In the genomic region with DNA sequence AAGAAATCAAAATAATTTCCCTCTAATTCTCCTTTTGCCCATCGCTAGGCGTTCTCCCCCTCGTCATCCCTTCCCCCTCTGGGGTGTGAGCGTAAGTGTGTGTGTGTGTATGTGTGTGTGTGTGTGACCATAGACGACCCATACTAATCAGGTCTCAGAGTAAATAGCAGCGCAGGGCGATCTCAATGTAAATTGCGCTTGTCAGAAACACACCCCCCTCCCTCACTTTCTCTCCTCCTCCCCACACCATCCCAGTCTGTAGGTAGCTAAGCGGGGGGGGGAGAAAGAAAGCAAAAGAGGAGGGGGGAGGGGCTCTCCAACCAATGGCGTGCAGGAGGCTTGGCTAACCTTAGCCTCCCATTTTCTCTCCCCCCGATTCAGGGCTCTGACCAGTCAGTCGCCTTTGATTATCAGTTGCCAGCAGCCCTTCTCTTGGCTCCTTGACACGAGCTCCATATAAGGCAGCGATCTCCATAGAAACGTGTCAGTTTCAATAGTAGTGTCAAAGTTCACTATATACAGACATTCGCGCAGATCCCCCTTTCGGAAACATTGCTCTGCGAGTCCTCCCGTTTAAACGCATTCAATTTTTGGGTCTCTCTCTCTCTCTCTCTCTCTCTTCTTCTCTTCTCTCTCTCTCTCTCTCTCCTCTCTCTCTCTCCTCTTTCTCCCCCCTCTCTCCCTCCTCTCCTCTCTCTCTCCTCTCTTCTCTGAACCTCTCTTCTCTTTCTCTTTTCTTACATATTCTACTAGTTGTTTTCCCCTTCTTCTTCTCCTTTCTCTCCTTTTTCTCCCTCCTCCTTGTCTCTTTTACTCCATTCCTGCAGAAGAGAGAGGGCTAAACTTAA, we compare ENCODE assay signal across 1 cellular context.
TF ChIP-seq lines count a peak whose summit lies in the region.

A gene (plus strand): TSS at position 546 of the 848 bp plus-strand sequence. CDS start 1,802 bp downstream, outside the sequence.

TF ChIP-seq in HEK293, 187 proteins besides CTCF, POLR2A, EP300 and RAD21 (continued from another document and continues in another):
- peak; percentile 97 for TF ChIP-seq KLF8 (tag by site-specific recombination; IDR thresholded peaks at IDR 0.05)
- TF ChIP-seq, protein P1, sequence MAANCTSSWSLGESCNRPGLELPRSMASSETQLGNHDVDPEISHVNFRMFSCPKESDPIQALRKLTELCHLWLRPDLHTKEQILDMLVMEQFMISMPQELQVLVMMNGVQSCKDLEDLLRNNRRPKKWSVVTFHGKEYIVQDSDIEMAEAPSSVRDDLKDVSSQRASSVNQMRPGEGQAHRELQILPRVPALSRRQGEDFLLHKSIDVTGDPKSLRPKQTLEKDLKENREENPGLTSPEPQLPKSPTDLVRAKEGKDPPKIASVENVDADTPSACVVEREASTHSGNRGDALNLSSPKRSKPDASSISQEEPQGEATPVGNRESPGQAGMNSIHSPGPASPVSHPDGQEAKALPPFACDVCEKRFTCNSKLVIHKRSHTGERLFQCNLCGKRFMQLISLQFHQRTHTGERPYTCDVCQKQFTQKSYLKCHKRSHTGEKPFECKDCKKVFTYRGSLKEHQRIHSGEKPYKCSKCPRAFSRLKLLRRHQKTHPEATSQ (tag by site-specific recombination; IDR thresholded peaks at IDR 0.05) = peak; percentile 75
- no peak for TF ChIP-seq ZNF292 (tag by site-specific recombination; IDR thresholded peaks at IDR 0.05; ENCODE audit: borderline replicate concordance, low read depth)
- peak; percentile 37 for TF ChIP-seq ZNF335 (tag by site-specific recombination; conservative IDR thresholded peaks at IDR 0.05)
- TF ChIP-seq, protein P2, sequence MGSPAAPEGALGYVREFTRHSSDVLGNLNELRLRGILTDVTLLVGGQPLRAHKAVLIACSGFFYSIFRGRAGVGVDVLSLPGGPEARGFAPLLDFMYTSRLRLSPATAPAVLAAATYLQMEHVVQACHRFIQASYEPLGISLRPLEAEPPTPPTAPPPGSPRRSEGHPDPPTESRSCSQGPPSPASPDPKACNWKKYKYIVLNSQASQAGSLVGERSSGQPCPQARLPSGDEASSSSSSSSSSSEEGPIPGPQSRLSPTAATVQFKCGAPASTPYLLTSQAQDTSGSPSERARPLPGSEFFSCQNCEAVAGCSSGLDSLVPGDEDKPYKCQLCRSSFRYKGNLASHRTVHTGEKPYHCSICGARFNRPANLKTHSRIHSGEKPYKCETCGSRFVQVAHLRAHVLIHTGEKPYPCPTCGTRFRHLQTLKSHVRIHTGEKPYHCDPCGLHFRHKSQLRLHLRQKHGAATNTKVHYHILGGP (tag by site-specific recombination; IDR thresholded peaks at IDR 0.05) = peak; percentile 39; the same call in 1 of the 2 replicates
- TF ChIP-seq ZSCAN16 (tag by site-specific recombination; IDR thresholded peaks at IDR 0.05) = peak; percentile 96
- TF ChIP-seq ZNF211 (tag by site-specific recombination; IDR thresholded peaks at IDR 0.05; ENCODE audit: low read depth) = no peak
- 0 out of 2 replicates have a peak, but pooled peaks have one; percentile 64 for TF ChIP-seq ZNF624 (tag by site-specific recombination; IDR thresholded peaks at IDR 0.05)
- no peak for TF ChIP-seq ZNF221 (tag by site-specific recombination; IDR thresholded peaks at IDR 0.05; ENCODE audit: borderline replicate concordance)
- TF ChIP-seq ZNF112 (tag by site-specific recombination; IDR thresholded peaks at IDR 0.05) = no peak
- TF ChIP-seq RBAK (tag by site-specific recombination; IDR thresholded peaks at IDR 0.05) = no peak
- TF ChIP-seq ZNF302 (tag by site-specific recombination; IDR thresholded peaks at IDR 0.05; ENCODE audit: low read depth) = peak; percentile 84; the same call in 1 of the 2 replicates
- TF ChIP-seq ZNF341 (tag by site-specific recombination; IDR thresholded peaks at IDR 0.05; ENCODE audit: low read depth) = peak; percentile 96
- TF ChIP-seq GLI4 (tag by site-specific recombination; IDR thresholded peaks at IDR 0.05) = peak; percentile 96; the same call in 1 of the 2 replicates
- TF ChIP-seq, protein P3, sequence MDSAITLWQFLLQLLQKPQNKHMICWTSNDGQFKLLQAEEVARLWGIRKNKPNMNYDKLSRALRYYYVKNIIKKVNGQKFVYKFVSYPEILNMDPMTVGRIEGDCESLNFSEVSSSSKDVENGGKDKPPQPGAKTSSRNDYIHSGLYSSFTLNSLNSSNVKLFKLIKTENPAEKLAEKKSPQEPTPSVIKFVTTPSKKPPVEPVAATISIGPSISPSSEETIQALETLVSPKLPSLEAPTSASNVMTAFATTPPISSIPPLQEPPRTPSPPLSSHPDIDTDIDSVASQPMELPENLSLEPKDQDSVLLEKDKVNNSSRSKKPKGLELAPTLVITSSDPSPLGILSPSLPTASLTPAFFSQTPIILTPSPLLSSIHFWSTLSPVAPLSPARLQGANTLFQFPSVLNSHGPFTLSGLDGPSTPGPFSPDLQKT (IDR thresholded peaks at IDR 0.05; ENCODE audit: borderline replicate concordance, low read depth, low read length) = no peak
- TF ChIP-seq, protein P4, sequence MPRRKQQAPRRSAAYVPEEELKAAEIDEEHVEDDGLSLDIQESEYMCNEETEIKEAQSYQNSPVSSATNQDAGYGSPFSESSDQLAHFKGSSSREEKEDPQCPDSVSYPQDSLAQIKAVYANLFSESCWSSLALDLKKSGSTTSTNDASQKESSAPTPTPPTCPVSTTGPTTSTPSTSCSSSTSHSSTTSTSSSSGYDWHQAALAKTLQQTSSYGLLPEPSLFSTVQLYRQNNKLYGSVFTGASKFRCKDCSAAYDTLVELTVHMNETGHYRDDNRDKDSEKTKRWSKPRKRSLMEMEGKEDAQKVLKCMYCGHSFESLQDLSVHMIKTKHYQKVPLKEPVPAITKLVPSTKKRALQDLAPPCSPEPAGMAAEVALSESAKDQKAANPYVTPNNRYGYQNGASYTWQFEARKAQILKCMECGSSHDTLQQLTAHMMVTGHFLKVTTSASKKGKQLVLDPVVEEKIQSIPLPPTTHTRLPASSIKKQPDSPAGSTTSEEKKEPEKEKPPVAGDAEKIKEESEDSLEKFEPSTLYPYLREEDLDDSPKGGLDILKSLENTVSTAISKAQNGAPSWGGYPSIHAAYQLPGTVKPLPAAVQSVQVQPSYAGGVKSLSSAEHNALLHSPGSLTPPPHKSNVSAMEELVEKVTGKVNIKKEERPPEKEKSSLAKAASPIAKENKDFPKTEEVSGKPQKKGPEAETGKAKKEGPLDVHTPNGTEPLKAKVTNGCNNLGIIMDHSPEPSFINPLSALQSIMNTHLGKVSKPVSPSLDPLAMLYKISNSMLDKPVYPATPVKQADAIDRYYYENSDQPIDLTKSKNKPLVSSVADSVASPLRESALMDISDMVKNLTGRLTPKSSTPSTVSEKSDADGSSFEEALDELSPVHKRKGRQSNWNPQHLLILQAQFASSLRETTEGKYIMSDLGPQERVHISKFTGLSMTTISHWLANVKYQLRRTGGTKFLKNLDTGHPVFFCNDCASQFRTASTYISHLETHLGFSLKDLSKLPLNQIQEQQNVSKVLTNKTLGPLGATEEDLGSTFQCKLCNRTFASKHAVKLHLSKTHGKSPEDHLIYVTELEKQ (tag by site-specific recombination; IDR thresholded peaks at IDR 0.05; ENCODE audit: borderline replicate concordance) = peak; percentile 99
- TF ChIP-seq, protein P5, sequence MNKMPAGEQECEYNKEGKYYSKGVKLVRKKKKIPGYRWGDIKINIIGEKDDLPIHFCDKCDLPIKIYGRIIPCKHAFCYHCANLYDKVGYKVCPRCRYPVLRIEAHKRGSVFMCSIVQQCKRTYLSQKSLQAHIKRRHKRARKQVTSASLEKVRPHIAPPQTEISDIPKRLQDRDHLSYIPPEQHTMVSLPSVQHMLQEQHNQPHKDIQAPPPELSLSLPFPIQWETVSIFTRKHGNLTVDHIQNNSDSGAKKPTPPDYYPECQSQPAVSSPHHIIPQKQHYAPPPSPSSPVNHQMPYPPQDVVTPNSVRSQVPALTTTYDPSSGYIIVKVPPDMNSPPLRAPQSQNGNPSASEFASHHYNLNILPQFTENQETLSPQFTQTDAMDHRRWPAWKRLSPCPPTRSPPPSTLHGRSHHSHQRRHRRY (tag by site-specific recombination; IDR thresholded peaks at IDR 0.05) = 0 out of 2 replicates have a peak, but pooled peaks have one; percentile 72
- TF ChIP-seq KLF9 (tag by site-specific recombination; IDR thresholded peaks at IDR 0.05; ENCODE audit: low read depth) = peak; percentile 97
- peak; percentile 99 for TF ChIP-seq KLF7 (tag by site-specific recombination; IDR thresholded peaks at IDR 0.05; ENCODE audit: borderline replicate concordance)
- TF ChIP-seq ZNF133 (tag by site-specific recombination; IDR thresholded peaks at IDR 0.05) = 0 out of 2 replicates have a peak, but pooled peaks have one; percentile 23
- no peak for TF ChIP-seq ZNF174 (tag by site-specific recombination; IDR thresholded peaks at IDR 0.05)
- peak; percentile 96 for TF ChIP-seq GFI1B (tag by site-specific recombination; IDR thresholded peaks at IDR 0.05)
- peak; percentile 88 for TF ChIP-seq ZNF629 (tag by site-specific recombination; IDR thresholded peaks at IDR 0.05)
- TF ChIP-seq ZFP37 (tag by site-specific recombination; IDR thresholded peaks at IDR 0.05) = peak; percentile 80; the same call in 1 of the 2 replicates
- TF ChIP-seq ZBTB7A (tag by site-specific recombination; IDR thresholded peaks at IDR 0.05; ENCODE audit: low read depth) = peak; percentile 95
- no peak for TF ChIP-seq ZNF140 (tag by site-specific recombination; IDR thresholded peaks at IDR 0.05)
- TF ChIP-seq, protein P6, sequence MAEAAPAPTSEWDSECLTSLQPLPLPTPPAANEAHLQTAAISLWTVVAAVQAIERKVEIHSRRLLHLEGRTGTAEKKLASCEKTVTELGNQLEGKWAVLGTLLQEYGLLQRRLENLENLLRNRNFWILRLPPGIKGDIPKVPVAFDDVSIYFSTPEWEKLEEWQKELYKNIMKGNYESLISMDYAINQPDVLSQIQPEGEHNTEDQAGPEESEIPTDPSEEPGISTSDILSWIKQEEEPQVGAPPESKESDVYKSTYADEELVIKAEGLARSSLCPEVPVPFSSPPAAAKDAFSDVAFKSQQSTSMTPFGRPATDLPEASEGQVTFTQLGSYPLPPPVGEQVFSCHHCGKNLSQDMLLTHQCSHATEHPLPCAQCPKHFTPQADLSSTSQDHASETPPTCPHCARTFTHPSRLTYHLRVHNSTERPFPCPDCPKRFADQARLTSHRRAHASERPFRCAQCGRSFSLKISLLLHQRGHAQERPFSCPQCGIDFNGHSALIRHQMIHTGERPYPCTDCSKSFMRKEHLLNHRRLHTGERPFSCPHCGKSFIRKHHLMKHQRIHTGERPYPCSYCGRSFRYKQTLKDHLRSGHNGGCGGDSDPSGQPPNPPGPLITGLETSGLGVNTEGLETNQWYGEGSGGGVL (tag by site-specific recombination; IDR thresholded peaks at IDR 0.05) = peak; percentile 99
- peak; percentile 50 for TF ChIP-seq ZNF623 (tag by site-specific recombination; IDR thresholded peaks at IDR 0.05)
- TF ChIP-seq, protein P7, sequence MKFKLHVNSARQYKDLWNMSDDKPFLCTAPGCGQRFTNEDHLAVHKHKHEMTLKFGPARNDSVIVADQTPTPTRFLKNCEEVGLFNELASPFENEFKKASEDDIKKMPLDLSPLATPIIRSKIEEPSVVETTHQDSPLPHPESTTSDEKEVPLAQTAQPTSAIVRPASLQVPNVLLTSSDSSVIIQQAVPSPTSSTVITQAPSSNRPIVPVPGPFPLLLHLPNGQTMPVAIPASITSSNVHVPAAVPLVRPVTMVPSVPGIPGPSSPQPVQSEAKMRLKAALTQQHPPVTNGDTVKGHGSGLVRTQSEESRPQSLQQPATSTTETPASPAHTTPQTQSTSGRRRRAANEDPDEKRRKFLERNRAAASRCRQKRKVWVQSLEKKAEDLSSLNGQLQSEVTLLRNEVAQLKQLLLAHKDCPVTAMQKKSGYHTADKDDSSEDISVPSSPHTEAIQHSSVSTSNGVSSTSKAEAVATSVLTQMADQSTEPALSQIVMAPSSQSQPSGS (tag by site-specific recombination; IDR thresholded peaks at IDR 0.05; ENCODE audit: low read depth) = peak; percentile 78
- TF ChIP-seq ZNF701 (tag by site-specific recombination; IDR thresholded peaks at IDR 0.05) = peak; percentile 86; the same call in 1 of the 2 replicates
- peak; percentile 92 for TF ChIP-seq ZNF843 (tag by site-specific recombination; IDR thresholded peaks at IDR 0.05)
- peak; percentile 68; the same call in 1 of the 2 replicates for TF ChIP-seq ZNF670 (tag by site-specific recombination; IDR thresholded peaks at IDR 0.05; ENCODE audit: low read depth)
- TF ChIP-seq, protein P8, sequence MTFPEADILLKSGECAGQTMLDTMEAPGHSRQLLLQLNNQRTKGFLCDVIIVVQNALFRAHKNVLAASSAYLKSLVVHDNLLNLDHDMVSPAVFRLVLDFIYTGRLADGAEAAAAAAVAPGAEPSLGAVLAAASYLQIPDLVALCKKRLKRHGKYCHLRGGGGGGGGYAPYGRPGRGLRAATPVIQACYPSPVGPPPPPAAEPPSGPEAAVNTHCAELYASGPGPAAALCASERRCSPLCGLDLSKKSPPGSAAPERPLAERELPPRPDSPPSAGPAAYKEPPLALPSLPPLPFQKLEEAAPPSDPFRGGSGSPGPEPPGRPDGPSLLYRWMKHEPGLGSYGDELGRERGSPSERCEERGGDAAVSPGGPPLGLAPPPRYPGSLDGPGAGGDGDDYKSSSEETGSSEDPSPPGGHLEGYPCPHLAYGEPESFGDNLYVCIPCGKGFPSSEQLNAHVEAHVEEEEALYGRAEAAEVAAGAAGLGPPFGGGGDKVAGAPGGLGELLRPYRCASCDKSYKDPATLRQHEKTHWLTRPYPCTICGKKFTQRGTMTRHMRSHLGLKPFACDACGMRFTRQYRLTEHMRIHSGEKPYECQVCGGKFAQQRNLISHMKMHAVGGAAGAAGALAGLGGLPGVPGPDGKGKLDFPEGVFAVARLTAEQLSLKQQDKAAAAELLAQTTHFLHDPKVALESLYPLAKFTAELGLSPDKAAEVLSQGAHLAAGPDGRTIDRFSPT (tag by site-specific recombination; IDR thresholded peaks at IDR 0.05) = peak; percentile 89
- peak; percentile 85 for TF ChIP-seq ZFP69B (tag by site-specific recombination; IDR thresholded peaks at IDR 0.05)
- no peak for TF ChIP-seq ZNF571 (tag by site-specific recombination; IDR thresholded peaks at IDR 0.05)
- peak; percentile 98 for TF ChIP-seq ZSCAN23 (tag by site-specific recombination; IDR thresholded peaks at IDR 0.05)
- TF ChIP-seq TRIM28 (IDR thresholded peaks at IDR 0.05; ENCODE audit: borderline replicate concordance, low read length) = peak; percentile 71
- peak; percentile 75 for TF ChIP-seq ZNF558 (tag by site-specific recombination; IDR thresholded peaks at IDR 0.05)
- TF ChIP-seq ZNF169 (tag by site-specific recombination; IDR thresholded peaks at IDR 0.05) = peak; percentile 79; the same call in 1 of the 2 replicates
- peak; percentile 96 for TF ChIP-seq IKZF3 (tag by site-specific recombination; IDR thresholded peaks at IDR 0.05)
- TF ChIP-seq BCL11A (tag by site-specific recombination; IDR thresholded peaks at IDR 0.05; ENCODE audit: low read depth) = peak; percentile 99
- peak; percentile 93 for TF ChIP-seq KLF16 (tag by site-specific recombination; IDR thresholded peaks at IDR 0.05)
- no peak for TF ChIP-seq ZNF514 (tag by site-specific recombination; IDR thresholded peaks at IDR 0.05)
- no peak for TF ChIP-seq ZNF791 (tag by site-specific recombination; IDR thresholded peaks at IDR 0.05)
- TF ChIP-seq ZNF768 (tag by site-specific recombination; IDR thresholded peaks at IDR 0.05) = no peak
- TF ChIP-seq ZNF239 (tag by site-specific recombination; IDR thresholded peaks at IDR 0.05) = peak; percentile 89; the same call in 1 of the 2 replicates
- TF ChIP-seq, protein P9, sequence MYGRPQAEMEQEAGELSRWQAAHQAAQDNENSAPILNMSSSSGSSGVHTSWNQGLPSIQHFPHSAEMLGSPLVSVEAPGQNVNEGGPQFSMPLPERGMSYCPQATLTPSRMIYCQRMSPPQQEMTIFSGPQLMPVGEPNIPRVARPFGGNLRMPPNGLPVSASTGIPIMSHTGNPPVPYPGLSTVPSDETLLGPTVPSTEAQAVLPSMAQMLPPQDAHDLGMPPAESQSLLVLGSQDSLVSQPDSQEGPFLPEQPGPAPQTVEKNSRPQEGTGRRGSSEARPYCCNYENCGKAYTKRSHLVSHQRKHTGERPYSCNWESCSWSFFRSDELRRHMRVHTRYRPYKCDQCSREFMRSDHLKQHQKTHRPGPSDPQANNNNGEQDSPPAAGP (tag by site-specific recombination; IDR thresholded peaks at IDR 0.05) = peak; percentile 98
